ENCODE assay signal across 8 cellular contexts in genomic region chr2:192029089-192029488, GRCh38.
DNase-seq lines count a peak whose midpoint lies in the region; ATAC-seq and TF ChIP-seq lines count a peak whose summit lies in the region.

No MANE protein-coding gene starts in this region.

- POLR2A ChIA-PET in HEK293T (lab: Yijun Ruan, JAX) = no interaction called here

- CTCF ChIA-PET in HEK293T (lab: Yijun Ruan, JAX) = no interaction called here

- DNase-seq in DMS 273 (lab: John Stamatoyannopoulos, UW; ENCODE audit: unreplicated experiment) (peak; percentile 57), DMS 273 treated with DMSO at 0.1 percent for 48 hours (lab: John Stamatoyannopoulos, UW) (no peak), HEK293T (ENCODE audit: extremely low spot score) (peak; percentile 39), NCI-H226 (peak; percentile 24), kidney tubule cell (ENCODE audit: low spot score) (peak; percentile 22), head of caudate nucleus (no peak)
- no peak for DNase-seq in central memory CD4-positive, alpha-beta T cell

- ATAC-seq in GM21528 (IDR thresholded peaks at IDR 0.05; ENCODE audit: low FRiP score, unreplicated experiment) = no peak

- intact Hi-C loops in head of caudate nucleus (cut with DNase I) = no loop called here

TF ChIP-seq in HEK293T, 16 proteins besides CTCF, POLR2A, EP300 and RAD21:
- TF ChIP-seq TARDBP (IDR thresholded peaks at IDR 0.05) (no peak), ZNF384 (IDR thresholded peaks at IDR 0.05) (no peak), FOXA1 (IDR thresholded peaks at IDR 0.05) (no peak), ARNT (IDR thresholded peaks at IDR 0.05) (no peak), CTBP1 (IDR thresholded peaks at IDR 0.05; ENCODE audit: borderline replicate concordance) (no peak), FOXK2 (IDR thresholded peaks at IDR 0.05) (no peak), BHLHE40 (IDR thresholded peaks at IDR 0.05; ENCODE audit: borderline replicate concordance) (no peak), NFRKB (IDR thresholded peaks at IDR 0.05) (no peak), SP1 (IDR thresholded peaks at IDR 0.05) (no peak), HDGF (IDR thresholded peaks at IDR 0.05; ENCODE audit: borderline replicate concordance) (no peak), SUZ12 (IDR thresholded peaks at IDR 0.05) (no peak), LEF1 (IDR thresholded peaks at IDR 0.05; ENCODE audit: borderline replicate concordance) (no peak), L3MBTL2 (conservative IDR thresholded peaks at IDR 0.05) (no peak), ELF4 (IDR thresholded peaks at IDR 0.05) (no peak), FOXM1 (IDR thresholded peaks at IDR 0.05; ENCODE audit: borderline replicate concordance) (no peak)
- TF ChIP-seq, protein P1, sequence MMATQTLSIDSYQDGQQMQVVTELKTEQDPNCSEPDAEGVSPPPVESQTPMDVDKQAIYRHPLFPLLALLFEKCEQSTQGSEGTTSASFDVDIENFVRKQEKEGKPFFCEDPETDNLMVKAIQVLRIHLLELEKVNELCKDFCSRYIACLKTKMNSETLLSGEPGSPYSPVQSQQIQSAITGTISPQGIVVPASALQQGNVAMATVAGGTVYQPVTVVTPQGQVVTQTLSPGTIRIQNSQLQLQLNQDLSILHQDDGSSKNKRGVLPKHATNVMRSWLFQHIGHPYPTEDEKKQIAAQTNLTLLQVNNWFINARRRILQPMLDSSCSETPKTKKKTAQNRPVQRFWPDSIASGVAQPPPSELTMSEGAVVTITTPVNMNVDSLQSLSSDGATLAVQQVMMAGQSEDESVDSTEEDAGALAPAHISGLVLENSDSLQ (IDR thresholded peaks at IDR 0.05) = no peak

Comparison
In these comparisons a context has a peak if more than half of its experiments do, and no peak if none do; other contexts are left out.
1. DNase-seq: peak in DMS 273 (single experiment), HEK293T (single experiment), NCI-H226 (single experiment) and kidney tubule cell (single experiment); none in DMS 273 treated with DMSO at 0.1 percent for 48 hours (single experiment), central memory CD4-positive, alpha-beta T cell (single experiment) and head of caudate nucleus (0 of 42).